In the genomic region with DNA sequence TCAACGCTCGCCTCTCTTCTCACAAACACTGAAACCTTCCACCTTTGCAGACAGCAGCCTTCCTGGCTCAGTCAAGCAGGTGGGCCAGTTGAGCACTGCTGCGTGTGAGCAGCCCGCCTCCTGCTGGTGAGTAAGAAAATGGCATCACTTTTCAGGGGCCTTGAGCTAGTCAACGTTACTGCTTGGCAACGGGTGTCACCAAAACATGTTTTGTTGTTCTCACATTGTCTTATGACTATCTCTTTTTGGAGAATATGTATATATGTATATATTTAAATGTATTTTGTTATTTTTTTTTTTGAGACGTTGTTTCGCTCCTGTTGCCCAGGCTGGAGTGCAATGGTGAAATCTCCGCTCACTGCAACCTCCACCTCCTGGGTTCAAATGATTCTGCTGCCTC, we compare ENCODE assay signal across 8 cellular contexts.
DNase-seq lines count a peak whose midpoint lies in the region; ATAC-seq and TF ChIP-seq lines count a peak whose summit lies in the region.

No MANE protein-coding gene starts in this region.

- TF ChIP-seq CTCF in mucosa of descending colon (IDR thresholded peaks at IDR 0.05): peak; percentile 78

- no peaks in the 10 kb centered on the region for H3K27me3 Mint-ChIP-seq in CD4-positive, alpha-beta memory T cell
- H3K27me3 Mint-ChIP-seq in activated CD4-positive, alpha-beta memory T cell treated with anti-CD3 and anti-CD28 coated beads, Interleukin-2, amount 10 ng/mL, durations not matched to agents 7 days and 5 days: no peaks in the 10 kb centered on the region

- DNase-seq in CD4-positive, alpha-beta memory T cell: peak; percentile 72 to 76 (median 73)
- DNase-seq in NCI-H526 (lab: John Stamatoyannopoulos, UW) (peak; percentile 23 to 71), mucosa of descending colon (peak in 2 of 3 donors; percentile 60 to 68)
- DNase-seq in activated CD4-positive, alpha-beta memory T cell treated with anti-CD3 and anti-CD28 coated beads, Interleukin-2, amount 10 ng/mL, durations not matched to agents 7 days and 5 days: peak; percentile 73
- peak; percentile 28 for DNase-seq in effector CD8-positive, alpha-beta T cell (lab: John Stamatoyannopoulos, UW)
- DNase-seq in stimulated activated CD8-positive, alpha-beta memory T cell treated with anti-CD3 and anti-CD28 coated beads, Interleukin-7, amount 100 ng/mL, for 4 hours (ENCODE audit: low read depth in 2 of 2): peak; percentile 34 to 46

- no peak overlapping the region for H3K27ac ChIP-seq in CD4-positive, alpha-beta memory T cell (ENCODE audit: low read depth, low read length)

- no peaks in the 10 kb centered on the region for H3K9me3 Mint-ChIP-seq in CD4-positive, alpha-beta memory T cell
- no peaks in the 10 kb centered on the region for H3K9me3 Mint-ChIP-seq in activated CD4-positive, alpha-beta memory T cell treated with anti-CD3 and anti-CD28 coated beads, Interleukin-2, amount 10 ng/mL, durations not matched to agents 7 days and 5 days

- no peaks in the 10 kb centered on the region for H3K9me3 ChIP-seq in CD4-positive, alpha-beta memory T cell (ENCODE audit: control insufficient read depth in 1 of 2, low read length in 2 of 2)
- no peaks in the 10 kb centered on the region for H3K9me3 ChIP-seq in mucosa of descending colon

- ATAC-seq in GM19043 (IDR thresholded peaks at IDR 0.05; ENCODE audit: low read depth, unreplicated experiment) (peak; percentile 80), HG03342 (IDR thresholded peaks at IDR 0.05; ENCODE audit: unreplicated experiment) (peak; percentile 93), mucosa of descending colon (peak; percentile 60)

- H3K36me3 ChIP-seq in CD4-positive, alpha-beta memory T cell (ENCODE audit: insufficient read depth, low read length): no peaks in the 10 kb centered on the region
- no peaks in the 10 kb centered on the region for H3K36me3 ChIP-seq in mucosa of descending colon (ENCODE audit: low read depth)

- H3K4me1 ChIP-seq in CD4-positive, alpha-beta memory T cell (ENCODE audit: insufficient read depth, low read length): no peaks in the 10 kb centered on the region
- peaks cover 4% of the 10 kb centered on the region for H3K4me1 ChIP-seq in mucosa of descending colon (ENCODE audit: low read depth)

- no peak overlapping the region for H3K4me3 Mint-ChIP-seq in CD4-positive, alpha-beta memory T cell
- no peak overlapping the region for H3K4me3 Mint-ChIP-seq in activated CD4-positive, alpha-beta memory T cell treated with anti-CD3 and anti-CD28 coated beads, Interleukin-2, amount 10 ng/mL, durations not matched to agents 7 days and 5 days

- CTCF ChIA-PET in CD4-positive, alpha-beta memory T cell (lab: Charles Lee; ENCODE audit: partially characterized antibody): interaction anchor here (0.5 to 17.3 kb wide), 67 partner anchors 9 to 907 kb away, joined by 3 to 617 read pairs (median 4); a partner anchor contains a TSS
- CTCF ChIA-PET in activated CD4-positive, alpha-beta memory T cell treated with anti-CD3 and anti-CD28 coated beads, Interleukin-2, amount 10 ng/mL, durations not matched to agents 7 days and 5 days (lab: Charles Lee): interaction anchor here (0.6 to 8.0 kb wide), 72 partner anchors 9 to 637 kb away, joined by 3 to 363 read pairs (median 5); a partner anchor contains a TSS

- intact Hi-C loops in CD4-positive, alpha-beta memory T cell (cut with micrococcal nuclease): loop anchor here (2.0 to 5.0 kb wide), 3 partner anchors 269 to 1509 kb away; no protein-coding TSS in a partner anchor
- intact Hi-C loops in mucosa of descending colon (cut with DNase I, micrococcal nuclease): loop anchor here in 1 of 2 donors (5.0 kb wide), 1 partner anchor 439 kb away; no protein-coding TSS in a partner anchor

- no peak overlapping the region for H3K4me3 ChIP-seq in CD4-positive, alpha-beta memory T cell (ENCODE audit: low read length in 2 of 2)
- H3K4me3 ChIP-seq in mucosa of descending colon: no peak overlapping the region

- H3K27ac Mint-ChIP-seq in CD4-positive, alpha-beta memory T cell: peak overlapping the region in 3 of 7 donors; percentile 6 to 13 (median 7)
- no peak overlapping the region for H3K27ac Mint-ChIP-seq in activated CD4-positive, alpha-beta memory T cell treated with anti-CD3 and anti-CD28 coated beads, Interleukin-2, amount 10 ng/mL, durations not matched to agents 7 days and 5 days

- no peaks in the 10 kb centered on the region for H3K36me3 Mint-ChIP-seq in CD4-positive, alpha-beta memory T cell
- no peaks in the 10 kb centered on the region for H3K36me3 Mint-ChIP-seq in activated CD4-positive, alpha-beta memory T cell treated with anti-CD3 and anti-CD28 coated beads, Interleukin-2, amount 10 ng/mL, durations not matched to agents 7 days and 5 days (ENCODE audit: low read depth)

- H3K27me3 ChIP-seq in CD4-positive, alpha-beta memory T cell (ENCODE audit: insufficient read depth, low read length): no peaks in the 10 kb centered on the region

- H3K4me1 Mint-ChIP-seq in CD4-positive, alpha-beta memory T cell: peaks cover 0 to 3% (median 1%) of the 10 kb centered on the region in 4 donors
- no peaks in the 10 kb centered on the region for H3K4me1 Mint-ChIP-seq in activated CD4-positive, alpha-beta memory T cell treated with anti-CD3 and anti-CD28 coated beads, Interleukin-2, amount 10 ng/mL, durations not matched to agents 7 days and 5 days

- POLR2A ChIA-PET in CD4-positive, alpha-beta memory T cell (lab: Charles Lee; ENCODE audit: partially characterized antibody): interaction anchor here (0.7 to 1.0 kb wide), 2 partner anchors 440 to 442 kb away, joined by 3 to 4 read pairs; no protein-coding TSS in a partner anchor
- POLR2A ChIA-PET in activated CD4-positive, alpha-beta memory T cell treated with anti-CD3 and anti-CD28 coated beads, Interleukin-2, amount 10 ng/mL, durations not matched to agents 7 days and 5 days (lab: Charles Lee): interaction anchor here (1.2 kb wide), 1 partner anchor 441 kb away, joined by 6 read pairs; no protein-coding TSS in a partner anchor
